In the genomic region with DNA sequence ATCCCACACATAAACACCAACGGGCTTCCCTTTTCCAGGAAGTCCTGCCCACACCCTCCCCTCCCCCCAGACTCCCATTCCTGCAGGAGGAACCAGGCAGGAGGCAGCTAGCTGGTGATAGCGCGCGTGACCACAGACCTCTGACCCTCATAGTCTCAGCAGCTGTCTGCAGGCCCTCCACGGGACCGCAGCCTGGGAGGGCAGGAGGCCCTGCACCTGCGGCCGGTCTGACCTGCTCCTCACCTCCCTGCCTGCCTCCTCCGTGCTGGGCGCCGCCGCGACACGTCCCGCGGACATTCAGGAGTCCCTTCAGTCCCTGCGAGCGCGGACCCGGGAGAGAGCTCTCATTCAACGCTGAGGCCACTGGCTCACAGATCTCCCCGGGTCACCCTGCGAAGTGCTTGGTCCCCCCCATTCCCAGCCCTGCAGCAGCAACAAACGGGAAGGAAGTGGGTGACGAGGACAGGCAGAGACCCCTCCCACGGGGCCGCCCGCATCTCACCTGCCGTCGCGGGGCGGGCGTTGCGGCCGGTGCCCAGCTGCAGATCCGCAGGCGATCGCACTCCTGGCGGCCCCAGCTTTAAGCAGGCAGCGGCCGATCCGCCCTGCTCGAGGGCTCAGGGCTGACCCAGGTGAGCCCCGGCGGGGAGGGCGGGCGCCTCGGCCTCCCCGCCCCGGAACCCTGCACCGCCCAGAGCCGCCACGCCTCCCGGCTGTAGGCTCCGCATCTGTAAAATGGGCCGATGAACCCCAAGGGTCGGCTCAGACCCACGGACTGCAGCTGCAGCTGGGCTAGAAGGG, we compare ENCODE assay signal across 8 cellular contexts. TPM values are rescaled to one million over a fixed set of nuclear protein-coding genes. Genes with fewer than 3 reads are reported as not detected.
DNase-seq lines count a peak whose midpoint lies in the region; ATAC-seq and TF ChIP-seq lines count a peak whose summit lies in the region.

No MANE protein-coding gene starts in this region.

- H4K20me1 ChIP-seq in SU-DHL-6 (ENCODE audit: low read depth, low read length) = no peaks in the 10 kb centered on the region

- no peaks in the 10 kb centered on the region for H3K9me2 ChIP-seq in SU-DHL-6 (replicated peaks; ENCODE audit: insufficient read depth, low read length)

- in situ Hi-C loops in transverse colon (cut with MboI; ENCODE audit: low pct_ligation_motif_present in 1 of 4, low pct_unique_long_range_greater_than_20kb in 1 of 4, low sequenced_read_pairs in 3 of 4) = no loop called here

- no peak overlapping the region for H2BK5ac ChIP-seq in mesendoderm (ENCODE audit: low read length)

- H2BK15ac ChIP-seq in mesendoderm (replicated peaks; ENCODE audit: low read depth) = no peak overlapping the region

- no peak for TF ChIP-seq CTCF in SU-DHL-6 (IDR thresholded peaks at IDR 0.05; ENCODE audit: insufficient read depth, low read length, poor library complexity, severe bottlenecking)
- TF ChIP-seq CTCF in colonic mucosa (IDR thresholded peaks at IDR 0.05) = no peak
- TF ChIP-seq CTCF in transverse colon (IDR thresholded peaks at IDR 0.05) = no peak

- no peaks in the 10 kb centered on the region for H3K36me3 ChIP-seq in ES-I3 (ENCODE audit: insufficient read depth, low read length)
- H3K36me3 ChIP-seq in SU-DHL-6 (ENCODE audit: low read length) = no peaks in the 10 kb centered on the region
- no peaks in the 10 kb centered on the region for H3K36me3 ChIP-seq in colonic mucosa
- H3K36me3 ChIP-seq in mesendoderm (ENCODE audit: control insufficient read depth, insufficient read depth, low read length) = no peaks in the 10 kb centered on the region
- no peaks in the 10 kb centered on the region for H3K36me3 ChIP-seq in transverse colon

- H3K9ac ChIP-seq in ES-I3 (ENCODE audit: low read depth, low read length) (peak overlapping the region; percentile 21; the same call in 1 of the 2 replicates), SU-DHL-6 (ENCODE audit: low read length) (no peak overlapping the region), colonic mucosa (ENCODE audit: low read depth in 2 of 2, low read length in 2 of 2) (peak overlapping the region; percentile 58 to 70), mesendoderm (ENCODE audit: low read length) (peak overlapping the region; percentile 38)

- H3K4me3 ChIP-seq in SU-DHL-6 (ENCODE audit: insufficient read depth, low read length, poor library complexity, severe bottlenecking) = no peak overlapping the region
- peak overlapping the region; percentile 43 for H3K4me3 ChIP-seq in colonic mucosa
- H3K4me3 ChIP-seq in mesendoderm (ENCODE audit: low read length) = peak overlapping the region; percentile 9
- peak overlapping the region; percentile 4 to 59 (median 32) for H3K4me3 ChIP-seq in transverse colon

- intact Hi-C loops in colonic mucosa (cut with DNase I) = no loop called here
- intact Hi-C loops in transverse colon (cut with DNase I; ENCODE audit: low total_unique reads) = no loop called here

- no peaks in the 10 kb centered on the region for H3K79me2 ChIP-seq in SU-DHL-6 (ENCODE audit: insufficient read depth, low read length)
- H3K79me2 ChIP-seq in mesendoderm (ENCODE audit: control insufficient read depth, insufficient read depth, low read length) = no peaks in the 10 kb centered on the region

- peak overlapping the region; percentile 35 for H3K4me2 ChIP-seq in SU-DHL-6 (ENCODE audit: low read depth, low read length, poor library complexity, severe bottlenecking)
- H3K4me2 ChIP-seq in mesendoderm (ENCODE audit: low read length) = peak overlapping the region; percentile 62

- no peaks in the 10 kb centered on the region for H3K79me1 ChIP-seq in mesendoderm (ENCODE audit: low read length)

- no peak overlapping the region for H2AFZ ChIP-seq in SU-DHL-6 (ENCODE audit: low read depth, low read length, severe bottlenecking)

- no peak overlapping the region for H2AK5ac ChIP-seq in mesendoderm (ENCODE audit: low read length)

- H3K9me3 ChIP-seq in ES-I3 (ENCODE audit: control insufficient read depth, insufficient read depth, low read length) (no peaks in the 10 kb centered on the region), SU-DHL-6 (ENCODE audit: insufficient read depth, low read length) (no peaks in the 10 kb centered on the region), colonic mucosa (no peaks in the 10 kb centered on the region), transverse colon (no peaks in the 10 kb centered on the region)

- H4K8ac ChIP-seq in mesendoderm (ENCODE audit: low read depth, low read length) = no peak overlapping the region

- H3K56ac ChIP-seq in mesendoderm (ENCODE audit: low read length) = peak overlapping the region; percentile 67

- H3K27ac ChIP-seq in SU-DHL-6 (ENCODE audit: low read depth, low read length) (no peak overlapping the region), colonic mucosa (peak overlapping the region; percentile 30), mesendoderm (ENCODE audit: low read depth, low read length) (no peak overlapping the region), transverse colon (peak overlapping the region; percentile 39 to 72 (median 68))

- H3K27me3 ChIP-seq in SU-DHL-6 (ENCODE audit: low read length) (no peaks in the 10 kb centered on the region), colonic mucosa (peaks cover 3% of the 10 kb centered on the region), mesendoderm (ENCODE audit: insufficient read depth, low read length, poor library complexity) (no peaks in the 10 kb centered on the region), transverse colon (peaks cover 10% of the 10 kb centered on the region)

- no peak overlapping the region for H2BK120ac ChIP-seq in mesendoderm (ENCODE audit: low read depth, low read length)

- no peak overlapping the region for H4K5ac ChIP-seq in mesendoderm (ENCODE audit: low read length)

- H3K23ac ChIP-seq in mesendoderm (ENCODE audit: low read length) = peak overlapping the region; percentile 66

- H3F3A ChIP-seq in SU-DHL-6 (ENCODE audit: insufficient read depth) = peaks cover 17% of the 10 kb centered on the region

- H3K4me1 ChIP-seq in ES-I3 (ENCODE audit: insufficient read depth, low read length) (peaks cover 5% of the 10 kb centered on the region), colonic mucosa (no peaks in the 10 kb centered on the region), mesendoderm (ENCODE audit: control insufficient read depth, low read depth, low read length) (no peaks in the 10 kb centered on the region), transverse colon (peaks cover 0 to 26% (median 13%) of the 10 kb centered on the region in 4 donors)

- DNase-seq in colonic mucosa = peak; percentile 74
- DNase-seq in mesendoderm = peak; percentile 47
- peak; percentile 61 for DNase-seq in transverse colon
- no peak for DNase-seq in NCI-H510A (lab: John Stamatoyannopoulos, UW)

- WGBS in mesendoderm (ENCODE audit: extremely low coverage, insufficient coverage, low lambda C conversion rate) = no CpG with 5 or more reads among the region's 58 CpGs
- WGBS in transverse colon (ENCODE audit: low coverage in 1 of 2), 2 donors = 12% methylated on average over 54 of the region's 58 CpGs; no CpG with 5 or more reads in 1 of the 2 donors

- TF ChIP-seq EP300 in transverse colon (IDR thresholded peaks at IDR 0.05; ENCODE audit: low read depth) = no peak

- H3K4ac ChIP-seq in mesendoderm (ENCODE audit: low read depth, low read length) = no peak overlapping the region

- ATAC-seq in HG03378 (IDR thresholded peaks at IDR 0.05; ENCODE audit: unreplicated experiment) = no peak
- ATAC-seq in GM21528 (IDR thresholded peaks at IDR 0.05; ENCODE audit: low FRiP score, unreplicated experiment) = no peak

- H3K18ac ChIP-seq in mesendoderm (ENCODE audit: low read length) = no peak overlapping the region

- TF ChIP-seq POLR2A in transverse colon (IDR thresholded peaks at IDR 0.05) = no peak

RNA-seq across cellular contexts. Expression of gene ACP5, which starts 1.1 kb away (rescaled TPM):
- total RNA-seq in colonic mucosa (10 to 100 TPM; 11.3 to 30.2 TPM), transverse colon (10 to 100 TPM; 10.5 to 60.2 (median 22.4) TPM)
- 4.5 TPM for polyA plus RNA-seq in mesendoderm (2013, experiment 1 of 2)
- polyA plus RNA-seq in mesendoderm (2013, experiment 2 of 2) = 3.7 TPM

RNA-seq across cellular contexts. Expression of gene ZNF627, which starts 18.7 kb away (rescaled TPM):
- total RNA-seq in colonic mucosa = 10 to 100 TPM in 1 of 2 donors, 1 to 10 TPM in 1; 7.6 to 10.3 TPM
- 7.0 TPM for polyA plus RNA-seq in mesendoderm (2013, experiment 1 of 2)
- 6.6 TPM for polyA plus RNA-seq in mesendoderm (2013, experiment 2 of 2)
- total RNA-seq in transverse colon = 10 to 100 TPM in 1 of 4 donors, 1 to 10 TPM in 2, under 1 TPM in 1; 0.40 to 10.2 (median 7.0) TPM

RNA-seq across cellular contexts. Expression of gene ELOF1, which starts 19.5 kb away (rescaled TPM):
- total RNA-seq in colonic mucosa (10 to 100 TPM; 33.8 to 59.8 TPM), transverse colon (10 to 100 TPM; 14.7 to 45.7 (median 37.2) TPM)
- polyA plus RNA-seq in mesendoderm (2013, experiment 1 of 2) = 96.2 TPM
- polyA plus RNA-seq in mesendoderm (2013, experiment 2 of 2) = 97.5 TPM

RNA-seq across cellular contexts. Expression of gene CNN1, which starts 39.9 kb away (rescaled TPM):
- total RNA-seq in colonic mucosa (100 to 1,000 TPM in 1 of 2 donors, 10 to 100 TPM in 1; 10.7 to 354 TPM), transverse colon (1,000 to 10,000 TPM in 1 of 4 donors, 100 to 1,000 TPM in 3; 198 to 1,121 (median 486) TPM)
- 50.0 TPM for polyA plus RNA-seq in mesendoderm (2013, experiment 1 of 2)
- polyA plus RNA-seq in mesendoderm (2013, experiment 2 of 2) = 53.3 TPM

RNA-seq across cellular contexts. Expression of gene ECSIT, which starts 49.6 kb away (rescaled TPM):
- total RNA-seq in colonic mucosa (100 to 1,000 TPM in 1 of 2 donors, 10 to 100 TPM in 1; 62.8 to 124 TPM), transverse colon (10 to 100 TPM; 20.9 to 63.4 (median 39.1) TPM)
- 32.8 TPM for polyA plus RNA-seq in mesendoderm (2013, experiment 1 of 2)
- polyA plus RNA-seq in mesendoderm (2013, experiment 2 of 2) = 32.9 TPM

Comparison
In these comparisons a context has a peak if more than half of its experiments do, and no peak if none do; other contexts are left out.
1. H3K27ac ChIP-seq: peak in colonic mucosa (single experiment) and transverse colon (4 of 4); none in SU-DHL-6 (single experiment) and mesendoderm (single experiment).